ENCODE assay signal across 1 cellular context in genomic region chr4:83219991-83220360, GRCh38.
TF ChIP-seq lines count a peak whose summit lies in the region.

No MANE protein-coding gene starts in this region.

TF ChIP-seq in GM12878, 131 proteins besides CTCF, POLR2A, EP300 and RAD21 (continued from another document):
- 0 out of 2 replicates have a peak, but pooled peaks have one; percentile 1 for TF ChIP-seq USF2 (IDR thresholded peaks at IDR 0.05; ENCODE audit: borderline replicate concordance, low read depth, low read length)
- 0 out of 2 replicates have a peak, but pooled peaks have one; percentile 23 for TF ChIP-seq MXI1 (IDR thresholded peaks at IDR 0.05; ENCODE audit: low read depth, low read length)
- TF ChIP-seq IRF4 (IDR thresholded peaks at IDR 0.05; ENCODE audit: low read depth, low read length): no peak
- TF ChIP-seq NRF1 (conservative IDR thresholded peaks at IDR 0.05; ENCODE audit: low read depth, low read length): no peak
- no peak for TF ChIP-seq TCF3 (IDR thresholded peaks at IDR 0.05; ENCODE audit: borderline replicate concordance, insufficient read depth, low read depth, low read length)
- no peak for TF ChIP-seq MYB (IDR thresholded peaks at IDR 0.05; ENCODE audit: borderline replicate concordance, low read depth, low read length)
- no peak for TF ChIP-seq ZBTB4 (CRISPR knock-in tag; IDR thresholded peaks at IDR 0.05)
- TF ChIP-seq HCFC1 (IDR thresholded peaks at IDR 0.05; ENCODE audit: low read length): no peak
